In genomic region chr6:129006685-129007514, GRCh38 we compare ENCODE assay signal across 27 cellular contexts.
DNase-seq lines count a peak whose midpoint lies in the region; ATAC-seq, FAIRE-seq and TF ChIP-seq lines count a peak whose summit lies in the region.
"Had no signal": no experiment of that assay in that cellular context is flagged by ENCODE, and none has a peak within 500 bp of the region (broad histone marks: within the 10 kb centered on the region; RNA-seq: fewer than 3 reads in every experiment).

No MANE protein-coding gene starts in this region.

- intact Hi-C loops in HepG2 (cut with micrococcal nuclease; ENCODE audit: unreplicated experiment) = no loop called here
- intact Hi-C loops in right lobe of liver (cut with DNase I) = no loop called here

- POLR2A ChIA-PET in HepG2 (lab: Yijun Ruan, JAX) = no interaction called here

- in situ Hi-C loops in HepG2 (cut with HindIII; ENCODE audit: extremely low pct_ligation_motif_present, low pct_unique_long_range_greater_than_20kb) = no loop called here

- no peaks in the 10 kb centered on the region for H3K79me2 ChIP-seq in HepG2 (ENCODE audit: insufficient read depth, low read length)

- ATAC-seq in HepG2 = no peak
- no peak for ATAC-seq in right lobe of liver
- ATAC-seq in GM18868 (IDR thresholded peaks at IDR 0.05; ENCODE audit: unreplicated experiment) = no peak
- no peak for ATAC-seq in GM18517 (IDR thresholded peaks at IDR 0.05; ENCODE audit: unreplicated experiment)
- ATAC-seq: activated naive CD4-positive, alpha-beta T cell treated with anti-CD3 and anti-CD28 coated beads, Interleukin-2, amount 50 U/mL, for 72 hours; left lobe of liver; natural killer cell had no signal

- no peaks in the 10 kb centered on the region for H3K9me3 ChIP-seq in HepG2 (ENCODE audit: low read length)
- no peaks in the 10 kb centered on the region for H3K9me3 ChIP-seq in right lobe of liver
- H3K9me3 ChIP-seq in MG63 = no peaks in the 10 kb centered on the region
- H3K9me3 ChIP-seq: BE2C had no signal

- H3K36me3 Mint-ChIP-seq in mesothelial cell of epicardium = no peaks in the 10 kb centered on the region
- H3K36me3 Mint-ChIP-seq: activated naive CD4-positive, alpha-beta T cell treated with anti-CD3 and anti-CD28 coated beads, Interleukin-2, amount 50 U/mL, for 72 hours; natural killer cell had no signal

- TF ChIP-seq RAD21 in HepG2 (CRISPR knock-in tag; IDR thresholded peaks at IDR 0.05) = no peak

- WGBS in HepG2 (ENCODE audit: low lambda C conversion rate) = under 1% methylated on average over 5 of the region's 5 CpGs
- WGBS in right lobe of liver (ENCODE audit: insufficient coverage, low coverage, low lambda C conversion rate, missing lambda C conversion rate) = 32% methylated on average over 5 of the region's 5 CpGs

- TF ChIP-seq CTCF in HepG2 (CRISPR knock-in tag; IDR thresholded peaks at IDR 0.05) = no peak
- no peak for TF ChIP-seq CTCF in right lobe of liver (IDR thresholded peaks at IDR 0.05)
- no peak for TF ChIP-seq CTCF in fibroblast of pulmonary artery (IDR thresholded peaks at IDR 0.05; ENCODE audit: low read length, missing control alignments)
- TF ChIP-seq CTCF in mesothelial cell of epicardium (IDR thresholded peaks at IDR 0.05; ENCODE audit: unreplicated experiment) = no peak

- peaks cover 22% of the 10 kb centered on the region for H3K4me1 Mint-ChIP-seq in mesothelial cell of epicardium
- H3K4me1 Mint-ChIP-seq: natural killer cell had no signal

- H3K36me3 ChIP-seq in HepG2 (replicated peaks in 1 of 2; ENCODE audit: control insufficient read depth in 1 of 2, insufficient read depth in 2 of 2, low read length in 2 of 2) = no peaks in the 10 kb centered on the region
- no peaks in the 10 kb centered on the region for H3K36me3 ChIP-seq in right lobe of liver
- no peaks in the 10 kb centered on the region for H3K36me3 ChIP-seq in MG63
- H3K36me3 ChIP-seq: BE2C had no signal

- H3K9ac ChIP-seq in HepG2 (ENCODE audit: insufficient read depth, low read depth, low read length) = no peak overlapping the region

- H3K27ac ChIP-seq in HepG2 (ENCODE audit: extremely low read length, insufficient read depth, low read length) (no peak overlapping the region), right lobe of liver (no peak overlapping the region)

- no peak overlapping the region for H3K4me3 ChIP-seq in HepG2 (replicated peaks in 1 of 3; ENCODE audit: insufficient read depth in 1 of 3, low read depth in 2 of 3, low read length in 3 of 3)
- H3K4me3 ChIP-seq in right lobe of liver = no peak overlapping the region
- H3K4me3 ChIP-seq in fibroblast of pulmonary artery (replicated peaks; ENCODE audit: low read depth, low read length) = no peak overlapping the region
- no peak overlapping the region for H3K4me3 ChIP-seq in MG63

- H3K27me3 ChIP-seq in HepG2 (ENCODE audit: control insufficient read depth in 1 of 2, insufficient read depth in 2 of 2, low read length in 2 of 2) = no peaks in the 10 kb centered on the region
- H3K27me3 ChIP-seq in right lobe of liver = no peaks in the 10 kb centered on the region
- H3K27me3 ChIP-seq in MG63 = no peaks in the 10 kb centered on the region
- H3K27me3 ChIP-seq: BE2C had no signal

- CTCF ChIA-PET in HepG2 (lab: Yijun Ruan, JAX; ENCODE audit: low intra/inter-chr PET ratio, low total read pairs) = no interaction called here

- BruUV-seq in HepG2 (replicated peaks; lab: Mats Ljungman, UMichigan) = no TSS peak

- TF ChIP-seq POLR2A in HepG2 (IDR thresholded peaks at IDR 0.05; ENCODE audit: insufficient read depth in 1 of 2, low read depth in 2 of 2, low read length in 2 of 2) (no peak), right lobe of liver (IDR thresholded peaks at IDR 0.05) (no peak)

- H3K4me3 Mint-ChIP-seq in mesothelial cell of epicardium = no peak overlapping the region
- H3K4me3 Mint-ChIP-seq: natural killer cell had no signal

- no peaks in the 10 kb centered on the region for H3K27me3 Mint-ChIP-seq in mesothelial cell of epicardium (ENCODE audit: low read depth)

- no peak for FAIRE-seq in HepG2 (lab: Jason Lieb, UNC)
- FAIRE-seq: endothelial cell of umbilical vein, H1 had no signal

- no peak overlapping the region for H3K4me2 ChIP-seq in HepG2 (ENCODE audit: low read depth, low read length)

- H3K4me1 ChIP-seq in HepG2 (ENCODE audit: insufficient read depth, low read length) (no peaks in the 10 kb centered on the region), right lobe of liver (no peaks in the 10 kb centered on the region)
- H3K4me1 ChIP-seq: BE2C had no signal

- no peaks in the 10 kb centered on the region for H3K9me3 Mint-ChIP-seq in mesothelial cell of epicardium
- H3K9me3 Mint-ChIP-seq: activated naive CD4-positive, alpha-beta T cell treated with anti-CD3 and anti-CD28 coated beads, Interleukin-2, amount 50 U/mL, for 72 hours had no signal

- no peaks in the 10 kb centered on the region for H4K20me1 ChIP-seq in HepG2 (ENCODE audit: insufficient read depth, low read length)

- no peak overlapping the region for H2AFZ ChIP-seq in HepG2 (ENCODE audit: low read length)

- DNase-seq in HepG2 (ENCODE audit: low spot score) (peak; percentile 2), right lobe of liver (no peak), fibroblast of pulmonary artery (ENCODE audit: low read depth) (peak; percentile 3), mesothelial cell of epicardium (ENCODE audit: low spot score in 2 of 2, unreplicated experiment in 2 of 2) (no peak), MG63 (no peak), KG1 (lab: John Stamatoyannopoulos, UW) (no peak)
- DNase-seq: activated CD4-positive, alpha-beta T cell treated with anti-CD3 and anti-CD28 coated beads, Interleukin-2, amount 50 U/mL, for 48 hours; activated CD4-positive, CD25-positive, alpha-beta regulatory T cell; activated CD8-positive, alpha-beta memory T cell treated with anti-CD3 and anti-CD28 coated beads, Interleukin-2, amount 50 U/mL, for 4 hours; anterior cingulate cortex; BE2C; caudate nucleus; DMS53; GDM1; KBM-7; natural killer cell; NCI-H1436; NCI-H2107; NCI-H69; SW 1271; trophoblast cell had no signal

- TF ChIP-seq EP300 in HepG2 (IDR thresholded peaks at IDR 0.05; ENCODE audit: low read depth in 2 of 2, low read length in 2 of 2) = no peak
- TF ChIP-seq EP300 in HepG2 (CRISPR knock-in tag; IDR thresholded peaks at IDR 0.05; ENCODE audit: borderline replicate concordance) = no peak

- H3K27ac Mint-ChIP-seq in mesothelial cell of epicardium = peak overlapping the region; percentile 23
- H3K27ac Mint-ChIP-seq: activated naive CD4-positive, alpha-beta T cell treated with anti-CD3 and anti-CD28 coated beads, Interleukin-2, amount 50 U/mL, for 72 hours; natural killer cell had no signal

TF ChIP-seq in HepG2, 621 proteins besides CTCF, POLR2A, EP300 and RAD21:
- no peak for TF ChIP-seq SMARCC2 (IDR thresholded peaks at IDR 0.05)
TF ChIP-seq in HepG2: peak in this region for 0.

Comparison
In these comparisons a context has a peak if more than half of its experiments do, and no peak if none do; other contexts are left out.
1. DNase-seq: peak in HepG2 (single experiment) and fibroblast of pulmonary artery (single experiment); none in right lobe of liver (0 of 3), mesothelial cell of epicardium (0 of 2), MG63 (single experiment) and KG1 (single experiment).